8 cellular contexts compared by ENCODE assay signal in the genomic region with DNA sequence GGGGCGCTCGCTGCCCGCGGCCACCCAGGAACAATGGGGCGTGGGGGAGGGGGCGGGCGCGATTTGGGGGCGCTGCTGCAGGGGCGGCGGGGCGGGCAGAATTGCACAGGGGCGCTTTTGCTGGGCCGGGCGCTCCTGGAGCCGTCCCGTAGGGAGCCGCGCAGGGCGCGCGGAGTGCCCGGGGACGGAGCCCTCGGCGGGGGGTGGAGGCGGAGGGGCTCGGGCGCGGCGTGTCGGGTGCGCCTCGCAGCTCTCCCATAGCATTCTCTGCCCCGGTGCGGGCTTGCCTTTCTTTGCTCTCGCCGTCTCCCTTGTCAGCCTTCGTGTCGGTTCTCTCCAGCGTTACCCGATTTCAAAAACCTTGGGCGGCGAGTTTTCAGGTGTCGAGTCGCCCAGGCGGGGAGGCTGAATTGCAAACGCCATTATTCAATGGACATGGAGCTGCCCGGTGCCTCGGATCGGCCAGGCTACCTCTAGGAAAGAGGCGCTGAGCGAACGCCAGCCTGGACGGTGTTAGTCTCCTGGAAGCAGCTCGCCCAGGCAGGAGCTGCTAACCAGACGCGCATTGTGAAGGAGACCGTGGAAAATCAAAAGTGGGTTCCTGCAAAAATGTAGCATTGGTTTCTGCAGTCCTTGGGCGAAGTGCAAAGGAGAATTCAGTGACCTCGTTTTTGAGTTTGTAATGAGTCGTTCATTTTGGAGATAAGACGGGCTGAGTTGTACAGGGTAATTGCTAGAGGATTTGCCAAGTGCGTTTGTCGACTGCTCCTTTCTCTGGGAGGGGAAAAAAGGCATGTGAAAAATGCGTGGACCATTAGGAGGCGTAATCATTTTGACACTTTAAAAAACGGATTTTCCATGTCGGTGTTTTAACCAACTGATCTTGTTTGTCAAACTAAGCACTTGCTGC. TPM values are rescaled to one million over a fixed set of nuclear protein-coding genes. Genes with fewer than 3 reads are reported as not detected.
A peak's percentile ranks its signal among the peaks of the same experiment; 100 is the strongest.
DNase-seq lines count a peak whose midpoint lies in the region; ATAC-seq and TF ChIP-seq lines count a peak whose summit lies in the region.

No MANE protein-coding gene starts in this region.

- no peaks in the 10 kb centered on the region for H3K9me3 Mint-ChIP-seq in activated CD4-positive, alpha-beta memory T cell treated with anti-CD3 and anti-CD28 coated beads for 36 hours
- no peaks in the 10 kb centered on the region for H3K9me3 Mint-ChIP-seq in endothelial cell (ENCODE audit: unreplicated experiment)
- H3K9me3 Mint-ChIP-seq in mesothelial cell of epicardium, result no peaks in the 10 kb centered on the region

- peaks cover 14% of the 10 kb centered on the region for H3K4me1 Mint-ChIP-seq in activated CD4-positive, alpha-beta memory T cell treated with anti-CD3 and anti-CD28 coated beads for 36 hours (ENCODE audit: low read depth)
- H3K4me1 Mint-ChIP-seq in endothelial cell (ENCODE audit: unreplicated experiment) (peaks cover 14% of the 10 kb centered on the region), mesothelial cell of epicardium (peaks cover 24% of the 10 kb centered on the region)

- H3K4me3 ChIP-seq in MG63, result peak overlapping the region; percentile 59

- CTCF ChIA-PET in activated CD4-positive, alpha-beta memory T cell treated with anti-CD3 and anti-CD28 coated beads for 36 hours (lab: Charles Lee), result interaction anchor here (1.3 to 1.7 kb wide), 2 partner anchors 36 to 127 kb away, joined by 3 to 9 read pairs; no protein-coding TSS in a partner anchor

- peak; percentile 78 for DNase-seq in DMS53 (lab: John Stamatoyannopoulos, UW)
- DNase-seq in MG63, result peak; percentile 24
- peak; percentile 28 for DNase-seq in activated CD4-positive, alpha-beta memory T cell treated with anti-CD3 and anti-CD28 coated beads for 36 hours
- DNase-seq in endothelial cell (ENCODE audit: low spot score), result peak; percentile 37
- DNase-seq in mesothelial cell of epicardium (ENCODE audit: low spot score in 2 of 2, unreplicated experiment in 2 of 2), result peak; percentile 35 to 58
- peak in 41 of 49 donors; percentile 10 to 77 (median 36) for DNase-seq in substantia nigra (lab: John Stamatoyannopoulos, UW)
- no peak for DNase-seq in posterior vena cava (ENCODE audit: low spot score)

- H3K36me3 ChIP-seq in MG63, result no peaks in the 10 kb centered on the region

- peaks cover 14% of the 10 kb centered on the region for H3K27me3 Mint-ChIP-seq in activated CD4-positive, alpha-beta memory T cell treated with anti-CD3 and anti-CD28 coated beads for 36 hours
- H3K27me3 Mint-ChIP-seq in endothelial cell (ENCODE audit: unreplicated experiment) (peaks cover 12% of the 10 kb centered on the region), mesothelial cell of epicardium (ENCODE audit: low read depth) (peaks cover 19% of the 10 kb centered on the region)

- no peak overlapping the region for H3K27ac Mint-ChIP-seq in activated CD4-positive, alpha-beta memory T cell treated with anti-CD3 and anti-CD28 coated beads for 36 hours
- peak overlapping the region; percentile 94 for H3K27ac Mint-ChIP-seq in endothelial cell (ENCODE audit: unreplicated experiment)
- H3K27ac Mint-ChIP-seq in mesothelial cell of epicardium, result peak overlapping the region; percentile 98

- POLR2A ChIA-PET in activated CD4-positive, alpha-beta memory T cell treated with anti-CD3 and anti-CD28 coated beads for 36 hours (lab: Charles Lee), result no interaction called here

- H3K27ac ChIP-seq in substantia nigra (ENCODE audit: low read depth, low read length, poor library complexity, severe bottlenecking), result peak overlapping the region; percentile 85

- intact Hi-C loops in activated CD4-positive, alpha-beta memory T cell treated with anti-CD3 and anti-CD28 coated beads for 36 hours (cut with micrococcal nuclease), result loop anchor here (1.0 to 5.0 kb wide), 4 partner anchors 79 to 309 kb away; no protein-coding TSS in a partner anchor
- intact Hi-C loops in posterior vena cava (cut with DNase I), result no loop called here

- H3K4me3 Mint-ChIP-seq in activated CD4-positive, alpha-beta memory T cell treated with anti-CD3 and anti-CD28 coated beads for 36 hours, result peak overlapping the region; percentile 77
- peak overlapping the region; percentile 96 for H3K4me3 Mint-ChIP-seq in endothelial cell (ENCODE audit: unreplicated experiment)
- H3K4me3 Mint-ChIP-seq in mesothelial cell of epicardium, result peak overlapping the region; percentile 90

- no peak for TF ChIP-seq CTCF in endothelial cell (IDR thresholded peaks at IDR 0.05; ENCODE audit: unreplicated experiment)
- TF ChIP-seq CTCF in mesothelial cell of epicardium (IDR thresholded peaks at IDR 0.05; ENCODE audit: unreplicated experiment), result no peak

- H3K27me3 ChIP-seq in MG63, result no peaks in the 10 kb centered on the region

- peak; percentile 22 for ATAC-seq in GM21825 (IDR thresholded peaks at IDR 0.05; ENCODE audit: unreplicated experiment)

- no peaks in the 10 kb centered on the region for H3K36me3 Mint-ChIP-seq in activated CD4-positive, alpha-beta memory T cell treated with anti-CD3 and anti-CD28 coated beads for 36 hours
- H3K36me3 Mint-ChIP-seq in endothelial cell (ENCODE audit: low read depth, unreplicated experiment), result no peaks in the 10 kb centered on the region
- no peaks in the 10 kb centered on the region for H3K36me3 Mint-ChIP-seq in mesothelial cell of epicardium

- no peaks in the 10 kb centered on the region for H3K9me3 ChIP-seq in MG63

RNA-seq across cellular contexts. Expression of a gene that starts 0.6 kb away (rescaled TPM):
- total RNA-seq in MG63 (2014; rRNA removed; shearing (Covaris generic); ENCODE audit: low replicate concordance), result 0.12 and 2.7 TPM in 2 replicates
- under 1 TPM; 0.29 to 0.75 TPM for total RNA-seq in activated CD4-positive, alpha-beta memory T cell treated with anti-CD3 and anti-CD28 coated beads for 36 hours
- 19.4 TPM for total RNA-seq in endothelial cell (ENCODE audit: unreplicated experiment)
- 36.8 to 41.0 TPM (median 37.5 TPM) in 3 replicates for total RNA-seq in mesothelial cell of epicardium
- under 1 TPM; 0.09 to 0.24 TPM for total RNA-seq in posterior vena cava
